Comparison of ENCODE assay signal across 17 cellular contexts in genomic region chr6:120384671-120385070, GRCh38.
A peak's percentile ranks its signal among the peaks of the same experiment; 100 is the strongest.
DNase-seq lines count a peak whose midpoint lies in the region; ATAC-seq and TF ChIP-seq lines count a peak whose summit lies in the region.
"Had no signal": no experiment of that assay in that cellular context is flagged by ENCODE, and none has a peak within 500 bp of the region (broad histone marks: within the 10 kb centered on the region; RNA-seq: fewer than 3 reads in every experiment).

No MANE protein-coding gene starts in this region.

- H3K4me3 ChIP-seq in astrocyte of the cerebellum (ENCODE audit: low read depth, low read length): no peak overlapping the region
- H3K4me3 ChIP-seq in fibroblast of lung (replicated peaks in 1 of 4; ENCODE audit: control extremely low read depth in 1 of 4, insufficient read depth in 1 of 4, low read depth in 3 of 4, low read length in 4 of 4): no peak overlapping the region
- H3K4me3 ChIP-seq in right cardiac atrium (ENCODE audit: low read length): no peak overlapping the region
- H3K4me3 ChIP-seq: SJCRH30 had no signal

- TF ChIP-seq CTCF in astrocyte of the cerebellum (IDR thresholded peaks at IDR 0.05; ENCODE audit: low read depth, low read length, missing control alignments) (no peak), fibroblast of lung (conservative IDR thresholded peaks at IDR 0.05 in 1 of 2, IDR thresholded peaks at IDR 0.05 in 1 of 2; ENCODE audit: low read depth in 1 of 2, low read length in 2 of 2) (no peak)

- H3K4me1 ChIP-seq in fibroblast of lung (ENCODE audit: control insufficient read depth, extremely low read depth, insufficient read depth, low read length) (no peaks in the 10 kb centered on the region), right cardiac atrium (ENCODE audit: control insufficient read depth, insufficient read depth, low read length) (no peaks in the 10 kb centered on the region)
- H3K4me1 ChIP-seq: SJCRH30 had no signal

- no peaks in the 10 kb centered on the region for H4K20me1 ChIP-seq in fibroblast of lung (ENCODE audit: control insufficient read depth, extremely low read depth, insufficient read depth, low read length)

- H3K9me3 ChIP-seq in fibroblast of lung (ENCODE audit: control insufficient read depth, insufficient read depth, low read depth, low read length): no peaks in the 10 kb centered on the region
- H3K9me3 ChIP-seq in right cardiac atrium (ENCODE audit: control insufficient read depth, low read length): no peaks in the 10 kb centered on the region
- H3K9me3 ChIP-seq: SJCRH30 had no signal

- in situ Hi-C loops in astrocyte of the cerebellum (cut with HindIII; ENCODE audit: low sequenced_read_pairs): no loop called here

- no peak for ATAC-seq in right cardiac atrium
- ATAC-seq in HG02981 (IDR thresholded peaks at IDR 0.05; ENCODE audit: unreplicated experiment): no peak

- H3K9ac ChIP-seq in fibroblast of lung (ENCODE audit: insufficient read depth, low read length): no peak overlapping the region

- no peak overlapping the region for H3K27ac ChIP-seq in fibroblast of lung (ENCODE audit: insufficient read depth, low read length)
- H3K27ac ChIP-seq in right cardiac atrium (ENCODE audit: low read length): no peak overlapping the region
- H3K27ac ChIP-seq: RWPE1, SJCRH30 had no signal

- DNase-seq in M059J (ENCODE audit: low read depth) (peak; percentile 41), astrocyte of the cerebellum (ENCODE audit: low read depth) (peak; percentile 74), fibroblast of lung (ENCODE audit: low read depth in 2 of 2) (peak; percentile 14 to 62), renal cortical epithelial cell (ENCODE audit: low read depth) (peak; percentile 52), NCI-H2029 (lab: John Stamatoyannopoulos, UW) (no peak), right cardiac atrium (no peak)
- no peak for DNase-seq in stimulated activated CD4-positive, alpha-beta T cell treated with anti-CD3 and anti-CD28 coated beads, Interleukin-2, amount 100 ng/mL, for 24 hours
- DNase-seq: ACHN, AML-193, GF-D8, MM.1S, NCI-H1105 treated with DMSO at 0.1 percent for 48 hours, NCI-H1694 treated with DMSO at 0.1 percent for 48 hours, NCI-H526 treated with DMSO at 0.1 percent for 48 hours, SJCRH30 had no signal

- intact Hi-C loops in right cardiac atrium (cut with DNase I): no loop called here

- H2AFZ ChIP-seq in fibroblast of lung (ENCODE audit: low read length): no peak overlapping the region

- H3K36me3 ChIP-seq in fibroblast of lung (ENCODE audit: control insufficient read depth, insufficient read depth, low read length): no peaks in the 10 kb centered on the region
- H3K36me3 ChIP-seq: SJCRH30 had no signal

- H3K27me3 ChIP-seq in fibroblast of lung (ENCODE audit: control insufficient read depth, insufficient read depth, low read length): no peaks in the 10 kb centered on the region
- H3K27me3 ChIP-seq in right cardiac atrium (ENCODE audit: control insufficient read depth, insufficient read depth): no peaks in the 10 kb centered on the region
- H3K27me3 ChIP-seq: SJCRH30 had no signal

- H3K4me2 ChIP-seq in fibroblast of lung (ENCODE audit: extremely low read depth, insufficient read depth, low read length): no peak overlapping the region

- H3K79me2 ChIP-seq in fibroblast of lung (ENCODE audit: control insufficient read depth, insufficient read depth, low read length): no peaks in the 10 kb centered on the region

Comparison
In these comparisons a context has a peak if more than half of its experiments do, and no peak if none do; other contexts are left out.
1. DNase-seq: peak in M059J (single experiment), astrocyte of the cerebellum (single experiment), fibroblast of lung (2 of 2) and renal cortical epithelial cell (single experiment); none in stimulated activated CD4-positive, alpha-beta T cell treated with anti-CD3 and anti-CD28 coated beads, Interleukin-2, amount 100 ng/mL, for 24 hours (0 of 2), NCI-H2029 (single experiment) and right cardiac atrium (0 of 3).